10 cellular contexts compared by ENCODE assay signal in genomic region chr1:6859415-6860343, GRCh38.
DNase-seq lines count a peak whose midpoint lies in the region; ATAC-seq and TF ChIP-seq lines count a peak whose summit lies in the region.
"Had no signal": no experiment of that assay in that cellular context is flagged by ENCODE, and none has a peak within 500 bp of the region (broad histone marks: within the 10 kb centered on the region; RNA-seq: fewer than 3 reads in every experiment).

No MANE protein-coding gene starts in this region.

- ATAC-seq in body of pancreas (peak; percentile 71), GM21576 (IDR thresholded peaks at IDR 0.05; ENCODE audit: unreplicated experiment) (no peak), HG03457 (IDR thresholded peaks at IDR 0.05; ENCODE audit: unreplicated experiment) (no peak)

- no peak for TF ChIP-seq CTCF in body of pancreas (IDR thresholded peaks at IDR 0.05)

- no peak for TF ChIP-seq POLR2A in body of pancreas (IDR thresholded peaks at IDR 0.05)

- DNase-seq in A172 (ENCODE audit: low spot score) (peak; percentile 81), HS-5 (ENCODE audit: low read depth) (peak; percentile 97), body of pancreas (peak in 1 of 4 donors; percentile 38), kidney tubule cell (ENCODE audit: low spot score) (peak; percentile 93), T-helper 9 cell (no peak), DMS153 (lab: John Stamatoyannopoulos, UW) (no peak)
- DNase-seq: GOT3, NCI-H2171 treated with DMSO at 0.1 percent for 48 hours had no signal

- intact Hi-C loops in body of pancreas (cut with DNase I): no loop called here

- H3K4me3 ChIP-seq in body of pancreas: no peak overlapping the region

- no peaks in the 10 kb centered on the region for H3K9me3 ChIP-seq in body of pancreas

- H3K27me3 ChIP-seq in body of pancreas: no peaks in the 10 kb centered on the region

- H3K36me3 ChIP-seq in body of pancreas (replicated peaks in 1 of 2; ENCODE audit: insufficient read depth in 1 of 2, low read depth in 2 of 2): no peaks in the 10 kb centered on the region

- H3K27ac ChIP-seq in body of pancreas: peak overlapping the region in 2 of 4 donors; percentile 28 to 55

- 86 to 95% methylated on average over 7 of the region's 7 CpGs for WGBS in body of pancreas, 2 donors

- H3K4me1 ChIP-seq in body of pancreas: peaks cover 9% of the 10 kb centered on the region

Comparison
In these comparisons a context has a peak if more than half of its experiments do, and no peak if none do; other contexts are left out.
1. DNase-seq: peak in A172 (single experiment), HS-5 (single experiment) and kidney tubule cell (single experiment); none in T-helper 9 cell (single experiment) and DMS153 (single experiment).